ENCODE assay signal across 9 cellular contexts in genomic region chr17:44919885-44920564, GRCh38. TPM values are rescaled to one million over a fixed set of nuclear protein-coding genes. Genes with fewer than 3 reads are reported as not detected.
A peak's percentile ranks its signal among the peaks of the same experiment; 100 is the strongest.
DNase-seq lines count a peak whose midpoint lies in the region; ATAC-seq and TF ChIP-seq lines count a peak whose summit lies in the region.
"Had no signal": no experiment of that assay in that cellular context is flagged by ENCODE, and none has a peak within 500 bp of the region (broad histone marks: within the 10 kb centered on the region; RNA-seq: fewer than 3 reads in every experiment).

No MANE protein-coding gene starts in this region.

- H3K27me3 Mint-ChIP-seq in Caco-2 (ENCODE audit: insufficient read depth, unreplicated experiment) (peaks cover 6% of the 10 kb centered on the region), progenitor cell of endocrine pancreas (peaks cover 49% of the 10 kb centered on the region)

- H3K36me3 ChIP-seq in Caco-2 (ENCODE audit: control insufficient read depth, insufficient read depth, low read length) (no peaks in the 10 kb centered on the region), SU-DHL-6 (ENCODE audit: low read length) (no peaks in the 10 kb centered on the region), adipocyte (ENCODE audit: control insufficient read depth, insufficient read depth, low read length, severe bottlenecking) (no peaks in the 10 kb centered on the region), heart left ventricle (no peaks in the 10 kb centered on the region)

- no peak overlapping the region for H3K4me3 Mint-ChIP-seq in Caco-2 (ENCODE audit: unreplicated experiment)
- no peak overlapping the region for H3K4me3 Mint-ChIP-seq in progenitor cell of endocrine pancreas (ENCODE audit: low read depth)
- H3K4me3 Mint-ChIP-seq: T-helper 1 cell treated with Interleukin-12 subunit alpha and Interleukin-12 subunit beta and Interleukin-4 antibody, amounts not matched to agents 30 μg/mL and 1 μg/mL, for 36 hours had no signal

- H3K27ac ChIP-seq in SU-DHL-6 (ENCODE audit: low read depth, low read length) (no peak overlapping the region), heart left ventricle (peak overlapping the region in 5 of 12 donors; percentile 17 to 74 (median 70))

- DNase-seq in Caco-2 (peak; percentile 84 to 86), MV-4-11 (lab: John Stamatoyannopoulos, UW) (peak; percentile 54), adipocyte (ENCODE audit: low read depth) (peak; percentile 90), heart left ventricle (peak; percentile 79 to 88 (median 84)), progenitor cell of endocrine pancreas (ENCODE audit: low spot score, unreplicated experiment) (peak; percentile 64)

- H3K9me3 ChIP-seq in Caco-2 (no peaks in the 10 kb centered on the region), SU-DHL-6 (ENCODE audit: insufficient read depth, low read length) (no peaks in the 10 kb centered on the region), adipocyte (ENCODE audit: control insufficient read depth, low read length) (no peaks in the 10 kb centered on the region), heart left ventricle (no peaks in the 10 kb centered on the region)

- H4K20me1 ChIP-seq in SU-DHL-6 (ENCODE audit: low read depth, low read length) = no peaks in the 10 kb centered on the region

- no peaks in the 10 kb centered on the region for H3K79me2 ChIP-seq in SU-DHL-6 (ENCODE audit: insufficient read depth, low read length)

- peaks cover 20% of the 10 kb centered on the region for H3K36me3 Mint-ChIP-seq in Caco-2 (ENCODE audit: insufficient read depth, unreplicated experiment)
- H3K36me3 Mint-ChIP-seq in progenitor cell of endocrine pancreas (ENCODE audit: insufficient read depth) = no peaks in the 10 kb centered on the region

- TF ChIP-seq CTCF in Caco-2 (IDR thresholded peaks at IDR 0.05; ENCODE audit: insufficient read depth in 1 of 2, low read depth in 1 of 2, low read length in 1 of 2, severe bottlenecking in 1 of 2, unreplicated experiment in 1 of 2) (peak; percentile 77 to 89), SU-DHL-6 (IDR thresholded peaks at IDR 0.05; ENCODE audit: insufficient read depth, low read length, poor library complexity, severe bottlenecking) (peak; percentile 59), heart left ventricle (IDR thresholded peaks at IDR 0.05) (peak; percentile 70 to 90 (median 84)), progenitor cell of endocrine pancreas (IDR thresholded peaks at IDR 0.05; ENCODE audit: unreplicated experiment) (peak; percentile 79)

- no peak overlapping the region for H2AFZ ChIP-seq in SU-DHL-6 (ENCODE audit: low read depth, low read length, severe bottlenecking)

- TF ChIP-seq POLR2A in heart left ventricle (IDR thresholded peaks at IDR 0.05) = no peak

- ATAC-seq in GM21717 (IDR thresholded peaks at IDR 0.05; ENCODE audit: unreplicated experiment) (peak; percentile 57), heart left ventricle (peak; percentile 69 to 85 (median 84)), HG03457 (IDR thresholded peaks at IDR 0.05; ENCODE audit: unreplicated experiment) (no peak)

- H3K4me3 ChIP-seq in Caco-2 (ENCODE audit: low read depth, low read length) (no peak overlapping the region), SU-DHL-6 (ENCODE audit: insufficient read depth, low read length, poor library complexity, severe bottlenecking) (no peak overlapping the region), adipocyte (ENCODE audit: low read length) (no peak overlapping the region), heart left ventricle (no peak overlapping the region)

- H3K9me2 ChIP-seq in SU-DHL-6 (replicated peaks; ENCODE audit: insufficient read depth, low read length) = no peaks in the 10 kb centered on the region

- H3K4me1 Mint-ChIP-seq in Caco-2 (ENCODE audit: low read depth, unreplicated experiment) = no peaks in the 10 kb centered on the region
- H3K4me1 Mint-ChIP-seq in progenitor cell of endocrine pancreas (ENCODE audit: low read depth) = peaks cover 2% of the 10 kb centered on the region

- H3K9me3 Mint-ChIP-seq in Caco-2 (ENCODE audit: unreplicated experiment) = no peaks in the 10 kb centered on the region
- no peaks in the 10 kb centered on the region for H3K9me3 Mint-ChIP-seq in progenitor cell of endocrine pancreas (ENCODE audit: low read depth)
- H3K9me3 Mint-ChIP-seq: T-helper 1 cell treated with Interleukin-12 subunit alpha and Interleukin-12 subunit beta and Interleukin-4 antibody, amounts not matched to agents 30 μg/mL and 1 μg/mL, for 36 hours had no signal

- no peaks in the 10 kb centered on the region for H3K27me3 ChIP-seq in Caco-2 (replicated peaks; ENCODE audit: control insufficient read depth, insufficient read depth, low read length)
- no peaks in the 10 kb centered on the region for H3K27me3 ChIP-seq in SU-DHL-6 (ENCODE audit: low read length)
- peaks cover 12% of the 10 kb centered on the region for H3K27me3 ChIP-seq in adipocyte (replicated peaks; ENCODE audit: control insufficient read depth, insufficient read depth, low read length)
- peaks cover 0 to 4% (median 0%) of the 10 kb centered on the region in 9 donors for H3K27me3 ChIP-seq in heart left ventricle

- CTCF ChIA-PET in Caco-2 (lab: Charles Lee) = interaction anchor here (0.5 to 3.6 kb wide), 24 partner anchors 9 to 215 kb away, joined by 3 to 78 read pairs (median 4); partner anchors contain the start of genes ACBD4, C1QL1 and NMT1

- WGBS in heart left ventricle, 4 donors = 10 to 14% (median 11%) methylated on average over 8 to 9 of the region's 9 CpGs

- H3K4me1 ChIP-seq in Caco-2 = peaks cover 6% of the 10 kb centered on the region; the same call in 1 of the 2 replicates
- peaks cover 30% of the 10 kb centered on the region for H3K4me1 ChIP-seq in adipocyte (ENCODE audit: control insufficient read depth, insufficient read depth, low read length)
- peaks cover 0 to 38% (median 16%) of the 10 kb centered on the region in 12 donors for H3K4me1 ChIP-seq in heart left ventricle

- H3K4me2 ChIP-seq in SU-DHL-6 (ENCODE audit: low read depth, low read length, poor library complexity, severe bottlenecking) = no peak overlapping the region

- POLR2A ChIA-PET in Caco-2 (lab: Charles Lee) = interaction anchor here (0.6 kb wide), 3 partner anchors 105 to 312 kb away, joined by 3 read pairs; no protein-coding TSS in a partner anchor

- H3K27ac Mint-ChIP-seq in Caco-2 (ENCODE audit: unreplicated experiment) (no peak overlapping the region), progenitor cell of endocrine pancreas (no peak overlapping the region)
- H3K27ac Mint-ChIP-seq: T-helper 1 cell treated with Interleukin-12 subunit alpha and Interleukin-12 subunit beta and Interleukin-4 antibody, amounts not matched to agents 30 μg/mL and 1 μg/mL, for 36 hours had no signal

- intact Hi-C loops in Caco-2 (cut with micrococcal nuclease; ENCODE audit: unreplicated experiment) (loop anchor here (1.0 to 5.0 kb wide), 4 partner anchors 47 to 212 kb away; partner anchors contain the start of genes C1QL1 and PLCD3), heart left ventricle (cut with DNase I) (loop anchor here (1.0 to 10.0 kb wide), 17 partner anchors 47 to 275 kb away; partner anchors contain the start of genes PLCD3 (in 4 of the 10), ACBD4 (in 1 of the 10) and C1QL1 (in 1 of the 10))

- H3F3A ChIP-seq in SU-DHL-6 (ENCODE audit: insufficient read depth) = peaks cover 10% of the 10 kb centered on the region

- no peak overlapping the region for H3K9ac ChIP-seq in SU-DHL-6 (ENCODE audit: low read length)
- H3K9ac ChIP-seq in adipocyte (ENCODE audit: low read length) = no peak overlapping the region

- no TSS peak for BruUV-seq in Caco-2 (replicated peaks; lab: Mats Ljungman, UMichigan)

RNA-seq across cellular contexts. Expression of gene GFAP, which starts 4.7 kb away (rescaled TPM):
- total RNA-seq in Caco-2 (2022) (not detected in 2 replicates), heart left ventricle (10 to 100 TPM in 1 of 9 donors, 1 to 10 TPM in 7, under 1 TPM in 1; 0.94 to 12.4 (median 5.8) TPM), progenitor cell of endocrine pancreas (not detected in 2 replicates)
- polyA plus RNA-seq in heart left ventricle = 1 to 10 TPM; 3.7 to 6.9 TPM

RNA-seq across cellular contexts. Expression of gene EFTUD2, which starts 20.8 kb away (rescaled TPM):
- 175 and 186 TPM in 2 replicates for total RNA-seq in Caco-2 (2022)
- 100 to 1,000 TPM in 1 of 9 donors, 10 to 100 TPM in 8; 37.1 to 106 (median 65.0) TPM for total RNA-seq in heart left ventricle
- 10 to 100 TPM; 21.3 to 71.7 TPM for polyA plus RNA-seq in heart left ventricle
- total RNA-seq in progenitor cell of endocrine pancreas = 127 and 133 TPM in 2 replicates

RNA-seq across cellular contexts. Expression of gene KIF18B, which starts 27.5 kb away (rescaled TPM):
- total RNA-seq in Caco-2 (2022) (63.6 and 68.4 TPM in 2 replicates), heart left ventricle (1 to 10 TPM in 1 of 9 donors, under 1 TPM in 7, not detected in 1; 0.06 to 5.4 (median 0.44) TPM), progenitor cell of endocrine pancreas (27.7 and 32.2 TPM in 2 replicates)
- under 1 TPM; 0.12 to 0.19 TPM for polyA plus RNA-seq in heart left ventricle

RNA-seq across cellular contexts. Expression of gene C1QL1, which starts 48.1 kb away (rescaled TPM):
- total RNA-seq in Caco-2 (2022) (2.5 and 5.2 TPM in 2 replicates), heart left ventricle (1 to 10 TPM in 6 of 9 donors, under 1 TPM in 3; 0.66 to 5.8 (median 1.4) TPM), progenitor cell of endocrine pancreas (36.2 and 37.0 TPM in 2 replicates)
- polyA plus RNA-seq in heart left ventricle = 1 to 10 TPM; 1.4 to 5.1 TPM
